8 cellular contexts compared by ENCODE assay signal in the genomic region with DNA sequence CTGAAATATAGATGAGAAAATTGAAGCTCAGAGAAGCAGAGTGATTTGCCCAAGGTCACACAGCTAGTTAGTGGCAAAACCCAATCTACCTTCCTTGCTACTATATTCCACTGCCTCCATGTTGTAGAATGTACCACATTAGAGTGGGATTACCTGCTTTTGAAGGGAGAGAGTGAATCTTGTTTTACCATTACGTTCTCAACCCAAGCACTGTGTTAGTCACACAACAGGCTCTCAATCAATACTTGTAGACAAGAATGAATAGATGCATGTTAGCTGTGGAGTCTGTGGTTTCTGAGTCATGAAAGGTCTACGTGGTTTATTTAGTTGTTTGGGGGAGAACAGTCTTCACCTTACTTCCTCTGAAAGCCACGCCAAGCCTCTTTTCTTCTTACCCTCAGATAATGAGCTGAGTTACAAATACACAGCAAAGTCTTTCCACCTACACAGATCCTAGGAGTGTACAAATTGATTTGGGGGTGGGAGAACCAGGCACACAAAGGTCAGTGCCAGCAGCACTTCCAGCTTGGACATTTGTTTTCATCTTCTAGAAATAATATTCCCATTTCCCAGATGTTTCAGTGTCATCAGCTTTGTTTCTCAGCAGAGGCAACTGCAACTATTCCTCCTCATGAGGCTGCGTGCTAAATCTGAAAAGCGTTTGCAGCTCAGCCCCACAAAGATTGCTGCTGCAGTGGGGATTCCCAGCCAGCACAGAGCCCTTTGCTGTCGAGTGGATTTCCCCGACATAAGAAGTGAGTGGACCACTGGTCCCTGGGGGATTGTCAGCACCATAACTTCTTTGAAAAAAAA.
DNase-seq lines count a peak whose midpoint lies in the region; ATAC-seq and TF ChIP-seq lines count a peak whose summit lies in the region.

No MANE protein-coding gene starts in this region.

- H3K79me2 ChIP-seq in mammary epithelial cell (ENCODE audit: insufficient read depth, low read length) = no peaks in the 10 kb centered on the region

- dilution Hi-C loops in mammary epithelial cell (cut with HindIII; ENCODE audit: low sequenced_read_pairs) = no loop called here

- H3K36me3 ChIP-seq in mammary epithelial cell (ENCODE audit: insufficient read depth, low read length) (no peaks in the 10 kb centered on the region), left ventricle myocardium inferior (no peaks in the 10 kb centered on the region)

- DNase-seq in SW480 (ENCODE audit: low spot score) (peak; percentile 73), mammary epithelial cell (peak; percentile 95), NCI-H1092 (lab: John Stamatoyannopoulos, UW) (no peak), T1000 (lab: John Stamatoyannopoulos, UW) (no peak), left ventricle myocardium inferior (no peak)
- peak; percentile 36 for DNase-seq in stimulated activated CD8-positive, alpha-beta memory T cell treated with anti-CD3 and anti-CD28 coated beads, Interleukin-15, amount 100 ng/mL, for 1 hour (ENCODE audit: low read depth)

- H3K9me3 ChIP-seq in mammary epithelial cell (replicated peaks; ENCODE audit: insufficient read depth, low read length) = no peaks in the 10 kb centered on the region
- H3K9me3 ChIP-seq in left ventricle myocardium inferior (replicated peaks) = no peaks in the 10 kb centered on the region

- H4K20me1 ChIP-seq in mammary epithelial cell (ENCODE audit: insufficient read depth, low read length) = no peaks in the 10 kb centered on the region

- no TSS peak for BruUV-seq in mammary epithelial cell (replicated peaks; lab: Mats Ljungman, UMichigan)

- H3K27me3 ChIP-seq in mammary epithelial cell (ENCODE audit: insufficient read depth, low read length) = no peaks in the 10 kb centered on the region
- H3K27me3 ChIP-seq in left ventricle myocardium inferior (ENCODE audit: low read depth) = peaks cover 46% of the 10 kb centered on the region

- in situ Hi-C loops in mammary epithelial cell (cut with MboI; ENCODE audit: low sequenced_read_pairs in 2 of 2) = no loop called here

- intact Hi-C loops in mammary epithelial cell (cut with micrococcal nuclease) (loop anchor here (2.0 kb wide), 1 partner anchor 72 kb away; the partner anchor contains the start of gene ADO), left ventricle myocardium inferior (cut with micrococcal nuclease) (no loop called here)

- H3K4me1 ChIP-seq in mammary epithelial cell (ENCODE audit: insufficient read depth, low read length) (peaks cover 40% of the 10 kb centered on the region), left ventricle myocardium inferior (peaks cover 4% of the 10 kb centered on the region)

- 56% methylated on average over 7 of the region's 7 CpGs for WGBS in mammary epithelial cell (ENCODE audit: low coverage, missing lambda C conversion rate)

- peak; percentile 75 for ATAC-seq in GM18909 (IDR thresholded peaks at IDR 0.05; ENCODE audit: poor library complexity, unreplicated experiment)
- ATAC-seq in HG03039 (IDR thresholded peaks at IDR 0.05; ENCODE audit: unreplicated experiment) = peak; percentile 76

- H3K4me2 ChIP-seq in mammary epithelial cell (ENCODE audit: insufficient read depth, low read depth, low read length) = peak overlapping the region; percentile 62

- H3K4me3 ChIP-seq in mammary epithelial cell (replicated peaks in 1 of 3; ENCODE audit: insufficient read depth in 1 of 3, low read depth in 2 of 3, low read length in 3 of 3) (no peak overlapping the region), left ventricle myocardium inferior (no peak overlapping the region)

- no peak overlapping the region for H2AFZ ChIP-seq in mammary epithelial cell (ENCODE audit: low read depth, low read length)

- TF ChIP-seq CTCF in mammary epithelial cell (conservative IDR thresholded peaks at IDR 0.05 in 1 of 2, IDR thresholded peaks at IDR 0.05 in 1 of 2; ENCODE audit: extremely low read depth in 1 of 2, insufficient read depth in 1 of 2, low read depth in 1 of 2, low read length in 2 of 2) (no peak), left ventricle myocardium inferior (IDR thresholded peaks at IDR 0.05; ENCODE audit: borderline replicate concordance) (no peak)

- H3K9ac ChIP-seq in mammary epithelial cell (ENCODE audit: insufficient read depth, low read length) = no peak overlapping the region

- CTCF ChIA-PET in mammary epithelial cell (lab: Charles Lee; ENCODE audit: low non-redundant PET) = no interaction called here

- H3K27ac ChIP-seq in mammary epithelial cell (ENCODE audit: insufficient read depth, low read depth, low read length) (no peak overlapping the region), left ventricle myocardium inferior (replicated peaks) (no peak overlapping the region)

Comparison
In these comparisons a context has a peak if more than half of its experiments do, and no peak if none do; other contexts are left out.
1. DNase-seq: peak in SW480 (single experiment), mammary epithelial cell (single experiment) and stimulated activated CD8-positive, alpha-beta memory T cell treated with anti-CD3 and anti-CD28 coated beads, Interleukin-15, amount 100 ng/mL, for 1 hour (single experiment); none in NCI-H1092 (single experiment), T1000 (single experiment) and left ventricle myocardium inferior (single experiment).